8 cellular contexts compared by ENCODE assay signal in the genomic region with DNA sequence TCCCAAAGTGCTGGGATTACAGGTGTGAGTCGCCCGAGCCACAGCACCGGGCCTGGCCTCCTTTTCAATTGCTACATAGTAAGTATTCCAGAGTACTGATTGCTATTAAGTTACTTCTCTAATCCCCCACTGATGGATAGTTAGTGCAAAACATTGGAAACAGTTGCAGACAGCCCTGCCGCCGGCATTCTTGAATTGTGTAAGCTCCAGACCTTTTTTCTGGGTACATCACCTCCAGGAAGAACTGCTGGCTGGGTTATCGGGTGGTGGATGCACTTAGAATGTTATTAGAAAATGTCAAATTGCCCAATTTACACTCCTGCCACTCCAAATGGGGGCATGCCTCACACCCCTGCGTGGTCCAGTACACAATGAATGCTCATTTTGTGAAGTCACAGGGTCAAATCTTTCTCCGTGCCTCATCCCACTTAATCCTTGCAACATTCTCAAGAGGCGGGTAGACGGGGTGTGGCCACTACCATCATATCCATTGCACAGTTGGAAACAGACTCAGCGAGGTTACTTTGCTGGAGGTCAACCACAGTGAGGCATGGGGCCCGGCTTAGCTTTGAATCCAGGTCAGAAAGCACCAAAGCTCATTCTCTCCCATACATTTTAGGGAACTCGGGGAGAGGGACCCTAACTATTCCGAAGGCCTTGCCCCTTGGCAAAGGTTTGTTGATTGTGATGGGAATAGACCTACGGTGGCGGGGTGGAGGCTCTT. TPM values are rescaled to one million over a fixed set of nuclear protein-coding genes. Genes with fewer than 3 reads are reported as not detected.
DNase-seq lines count a peak whose midpoint lies in the region; ATAC-seq and TF ChIP-seq lines count a peak whose summit lies in the region.

No MANE protein-coding gene starts in this region.

- H3K4me1 ChIP-seq in psoas muscle, result peaks cover 33% of the 10 kb centered on the region

- no peaks in the 10 kb centered on the region for H3K27me3 Mint-ChIP-seq in effector memory CD8-positive, alpha-beta T cell

- H3K4me3 ChIP-seq in GM06990 (replicated peaks; ENCODE audit: low read depth, low read length), result peak overlapping the region; percentile 64
- peak overlapping the region; percentile 73 for H3K4me3 ChIP-seq in psoas muscle

- peak overlapping the region; percentile 86 to 88 for H3K27ac Mint-ChIP-seq in effector memory CD8-positive, alpha-beta T cell

- H3K36me3 ChIP-seq in GM06990 (ENCODE audit: control insufficient read depth, insufficient read depth, low read length) (no peaks in the 10 kb centered on the region), psoas muscle (ENCODE audit: insufficient read depth in 1 of 2, low read depth in 1 of 2) (no peaks in the 10 kb centered on the region)

- H3K4me3 Mint-ChIP-seq in effector memory CD8-positive, alpha-beta T cell, result peak overlapping the region; percentile 79 to 80

- 56 to 69% (median 65%) methylated on average over 16 of the region's 16 CpGs for WGBS in psoas muscle, 3 donors

- no peaks in the 10 kb centered on the region for H3K9me3 ChIP-seq in psoas muscle

- H3K4me1 Mint-ChIP-seq in effector memory CD8-positive, alpha-beta T cell (ENCODE audit: low read depth in 2 of 2), result peaks cover 26 to 34% of the 10 kb centered on the region in 2 donors

- intact Hi-C loops in psoas muscle (cut with DNase I), result loop anchor here in 1 of 2 donors (5.0 kb wide), 1 partner anchor 91 kb away; no protein-coding TSS in a partner anchor

- H3K27me3 ChIP-seq in GM06990 (replicated peaks; ENCODE audit: control insufficient read depth, insufficient read depth, low read length), result no peaks in the 10 kb centered on the region
- H3K27me3 ChIP-seq in psoas muscle (ENCODE audit: insufficient read depth in 3 of 3, low read length in 2 of 3), result no peaks in the 10 kb centered on the region

- peak overlapping the region; percentile 69 for H3K27ac ChIP-seq in psoas muscle

- TF ChIP-seq CTCF in GM06990 (IDR thresholded peaks at IDR 0.05; ENCODE audit: insufficient read depth, low read length, poor library complexity, severe bottlenecking) (no peak), psoas muscle (IDR thresholded peaks at IDR 0.05) (no peak)

- H3K36me3 Mint-ChIP-seq in effector memory CD8-positive, alpha-beta T cell (ENCODE audit: insufficient read depth), result peaks cover 26% of the 10 kb centered on the region

- no peak for ATAC-seq in effector memory CD8-positive, alpha-beta T cell (replicated peaks)
- no peak for ATAC-seq in psoas muscle
- ATAC-seq in GM19023 (IDR thresholded peaks at IDR 0.05; ENCODE audit: unreplicated experiment), result no peak
- ATAC-seq in HG02642 (IDR thresholded peaks at IDR 0.05; ENCODE audit: poor library complexity, unreplicated experiment), result no peak

- H3K9me3 Mint-ChIP-seq in effector memory CD8-positive, alpha-beta T cell, result no peaks in the 10 kb centered on the region

- DNase-seq in GM06990 (ENCODE audit: extremely low read depth, insufficient read length) (no peak), NCI-H69 (lab: John Stamatoyannopoulos, UW) (peak; percentile 59), psoas muscle (no peak), NCI-H526 (lab: John Stamatoyannopoulos, UW) (no peak), NCI-H1048 (lab: John Stamatoyannopoulos, UW) (no peak)
- no peak for DNase-seq in effector memory CD8-positive, alpha-beta T cell

RNA-seq across cellular contexts. Expression of gene KDM4B, which starts 1.0 kb away (rescaled TPM):
- total RNA-seq in psoas muscle, result 10 to 100 TPM; 22.9 to 45.9 (median 37.8) TPM
- 10 to 100 TPM in 2 of 3 donors, 1 to 10 TPM in 1; 9.3 to 29.5 (median 19.9) TPM for polyA plus RNA-seq in psoas muscle

RNA-seq across cellular contexts. Expression of gene UHRF1, which starts 58.6 kb away (rescaled TPM):
- 1 to 10 TPM in 1 of 4 donors, under 1 TPM in 3; 0.17 to 1.8 (median 0.43) TPM for total RNA-seq in psoas muscle
- 1 to 10 TPM in 1 of 3 donors, under 1 TPM in 2; 0.22 to 1.9 (median 0.27) TPM for polyA plus RNA-seq in psoas muscle
